32 cellular contexts compared by ENCODE assay signal in the genomic region with DNA sequence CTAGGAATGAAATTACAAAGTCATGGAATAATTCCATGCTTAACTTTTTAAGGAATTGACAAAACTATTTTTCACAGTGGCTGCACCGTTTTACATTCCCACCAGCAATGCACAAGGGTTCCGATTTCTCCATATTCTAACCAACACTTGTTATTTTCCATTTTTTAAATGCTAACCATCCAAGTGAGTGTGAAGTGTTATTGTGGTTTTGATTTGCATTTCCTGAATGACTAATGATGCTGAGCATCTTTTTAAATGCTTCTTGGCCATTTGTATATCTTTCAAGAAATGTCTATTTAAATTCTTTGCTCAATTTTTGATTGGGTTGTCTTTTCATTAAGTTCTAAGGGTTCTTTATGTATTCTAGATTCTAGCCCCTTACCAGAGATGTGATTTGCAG.
"Had no signal": no experiment of that assay in that cellular context is flagged by ENCODE, and none has a peak within 500 bp of the region (broad histone marks: within the 10 kb centered on the region; RNA-seq: fewer than 3 reads in every experiment).

No MANE protein-coding gene starts in this region.

- ATAC-seq: activated CD4-positive, alpha-beta T cell treated with anti-CD3 and anti-CD28 coated beads for 36 hours; activated CD8-positive, alpha-beta T cell treated with anti-CD3 and anti-CD28 coated beads for 36 hours; activated T-cell treated with anti-CD3 and anti-CD28 coated beads, Interleukin-2, amount 50 U/mL, for 4 hours; activated T-cell treated with anti-CD3 and anti-CD28 coated beads, Interleukin-2, amount 50 U/mL, for 72 hours; body of pancreas had no signal

- H3K27ac Mint-ChIP-seq: activated B cell treated with CpG ODN at 0.5 μM for 24 hours; activated CD4-positive, alpha-beta memory T cell treated with anti-CD3 and anti-CD28 coated beads for 36 hours; activated CD4-positive, alpha-beta T cell treated with anti-CD3 and anti-CD28 coated beads for 36 hours; activated CD8-positive, alpha-beta T cell treated with anti-CD3 and anti-CD28 coated beads for 36 hours; activated naive CD4-positive, alpha-beta T cell treated with anti-CD3 and anti-CD28 coated beads for 36 hours; activated naive CD4-positive, alpha-beta T cell treated with anti-CD3 and anti-CD28 coated beads, Interleukin-2, amount 50 U/mL, for 72 hours; activated naive CD8-positive, alpha-beta T cell treated with anti-CD3 and anti-CD28 coated beads for 36 hours; T-helper 1 cell treated with Interleukin-12 subunit alpha and Interleukin-12 subunit beta and Interleukin-4 antibody, amounts not matched to agents 30 μg/mL and 1 μg/mL, for 36 hours; T-helper 2 cell treated with Interferon-gamma antibody and Interleukin-4, amounts not matched to agents 5 μg/mL and 100 μg/mL, for 36 hours had no signal

- H3K27me3 Mint-ChIP-seq: activated CD8-positive, alpha-beta T cell treated with anti-CD3 and anti-CD28 coated beads for 36 hours; activated naive CD8-positive, alpha-beta T cell treated with anti-CD3 and anti-CD28 coated beads for 36 hours had no signal

- DNase-seq: activated B cell treated with CpG ODN at 0.5 μM for 24 hours; activated CD4-positive, alpha-beta memory T cell treated with anti-CD3 and anti-CD28 coated beads for 36 hours; activated CD4-positive, alpha-beta T cell treated with anti-CD3 and anti-CD28 coated beads for 36 hours; activated CD4-positive, alpha-beta T cell treated with anti-CD3 and anti-CD28 coated beads for 48 hours; activated CD4-positive, alpha-beta T cell treated with anti-CD3 and anti-CD28 coated beads, Interleukin-2, amount 50 U/mL, for 1 hour; activated CD4-positive, alpha-beta T cell treated with anti-CD3 and anti-CD28 coated beads, Interleukin-2, amount 50 U/mL, for 4 hours; activated CD4-positive, CD25-positive, alpha-beta regulatory T cell treated with anti-CD3 and anti-CD28 coated beads, Interleukin-2, amount 50 U/mL, for 72 hours; activated CD8-positive, alpha-beta memory T cell treated with anti-CD3 and anti-CD28 coated beads, Interleukin-2, amount 50 U/mL, for 4 hours; activated CD8-positive, alpha-beta T cell treated with anti-CD3 and anti-CD28 coated beads for 36 hours; activated effector memory CD4-positive, alpha-beta T cell treated with anti-CD3 and anti-CD28 coated beads, Interleukin-2, amount 50 U/mL, for 16 hours; activated gamma-delta T cell treated with Interleukin-2 at 50 U/mL for 16 hours; activated naive CD4-positive, alpha-beta T cell; activated naive CD4-positive, alpha-beta T cell treated with anti-CD3 and anti-CD28 coated beads for 36 hours; activated naive CD4-positive, alpha-beta T cell treated with anti-CD3 and anti-CD28 coated beads, Interleukin-2, amount 50 U/mL, for 16 hours; activated naive CD8-positive, alpha-beta T cell treated with anti-CD3 and anti-CD28 coated beads for 36 hours; activated T-cell treated with anti-CD3 and anti-CD28 coated beads for 4 hours; activated T-cell treated with anti-CD3 and anti-CD28 coated beads, Interleukin-2, amount 50 U/mL, for 1 hour; activated T-cell treated with anti-CD3 and anti-CD28 coated beads, Interleukin-2, amount 50 U/mL, for 4 hours; activated T-cell treated with anti-CD3 and anti-CD28 coated beads, Interleukin-2, amount 50 U/mL, for 72 hours; adrenal gland; amniotic stem cell; aorta; body of pancreas; brain microvascular endothelial cell; central memory CD4-positive, alpha-beta T cell; T-helper 1 cell; T-helper 9 cell had no signal

- H3K4me3 ChIP-seq: adrenal gland, body of pancreas, breast epithelium had no signal

- H3K4me3 Mint-ChIP-seq: activated B cell treated with CpG ODN at 0.5 μM for 24 hours; activated CD4-positive, alpha-beta memory T cell treated with anti-CD3 and anti-CD28 coated beads for 36 hours; activated CD4-positive, alpha-beta T cell treated with anti-CD3 and anti-CD28 coated beads for 36 hours; activated CD8-positive, alpha-beta T cell treated with anti-CD3 and anti-CD28 coated beads for 36 hours; activated naive CD4-positive, alpha-beta T cell treated with anti-CD3 and anti-CD28 coated beads for 36 hours; activated naive CD8-positive, alpha-beta T cell treated with anti-CD3 and anti-CD28 coated beads for 36 hours; activated T-cell treated with anti-CD3 and anti-CD28 coated beads, Interleukin-2, amount 50 U/mL, for 4 hours; T-helper 1 cell treated with Interleukin-12 subunit alpha and Interleukin-12 subunit beta and Interleukin-4 antibody, amounts not matched to agents 30 μg/mL and 1 μg/mL, for 36 hours; T-helper 2 cell treated with Interferon-gamma antibody and Interleukin-4, amounts not matched to agents 5 μg/mL and 100 μg/mL, for 36 hours had no signal

- H3K27ac ChIP-seq: adrenal gland, body of pancreas, brain microvascular endothelial cell, breast epithelium, VCaP had no signal

- H3K4me1 ChIP-seq: adrenal gland, breast epithelium had no signal

- H3K9me3 Mint-ChIP-seq: activated B cell treated with CpG ODN at 0.5 μM for 24 hours; activated CD4-positive, alpha-beta memory T cell treated with anti-CD3 and anti-CD28 coated beads for 36 hours; activated CD8-positive, alpha-beta T cell treated with anti-CD3 and anti-CD28 coated beads for 36 hours; activated naive CD4-positive, alpha-beta T cell treated with anti-CD3 and anti-CD28 coated beads for 36 hours; activated T-cell treated with anti-CD3 and anti-CD28 coated beads, Interleukin-2, amount 50 U/mL, for 4 hours; activated T-cell treated with anti-CD3 and anti-CD28 coated beads, Interleukin-2, amount 50 U/mL, for 72 hours; T-helper 2 cell treated with Interferon-gamma antibody and Interleukin-4, amounts not matched to agents 5 μg/mL and 100 μg/mL, for 36 hours had no signal

- H3K27me3 ChIP-seq: adrenal gland, body of pancreas, brain microvascular endothelial cell, breast epithelium had no signal

- H3K36me3 ChIP-seq: adrenal gland, brain microvascular endothelial cell, breast epithelium had no signal

- H3K36me3 Mint-ChIP-seq: activated CD4-positive, alpha-beta memory T cell treated with anti-CD3 and anti-CD28 coated beads for 36 hours; activated naive CD4-positive, alpha-beta T cell treated with anti-CD3 and anti-CD28 coated beads, Interleukin-2, amount 50 U/mL, for 72 hours; activated naive CD8-positive, alpha-beta T cell treated with anti-CD3 and anti-CD28 coated beads for 36 hours had no signal

- H3K4me1 Mint-ChIP-seq: activated B cell treated with CpG ODN at 0.5 μM for 24 hours had no signal

- H3K9me3 ChIP-seq: adrenal gland, body of pancreas, breast epithelium had no signal
